In the genomic region with DNA sequence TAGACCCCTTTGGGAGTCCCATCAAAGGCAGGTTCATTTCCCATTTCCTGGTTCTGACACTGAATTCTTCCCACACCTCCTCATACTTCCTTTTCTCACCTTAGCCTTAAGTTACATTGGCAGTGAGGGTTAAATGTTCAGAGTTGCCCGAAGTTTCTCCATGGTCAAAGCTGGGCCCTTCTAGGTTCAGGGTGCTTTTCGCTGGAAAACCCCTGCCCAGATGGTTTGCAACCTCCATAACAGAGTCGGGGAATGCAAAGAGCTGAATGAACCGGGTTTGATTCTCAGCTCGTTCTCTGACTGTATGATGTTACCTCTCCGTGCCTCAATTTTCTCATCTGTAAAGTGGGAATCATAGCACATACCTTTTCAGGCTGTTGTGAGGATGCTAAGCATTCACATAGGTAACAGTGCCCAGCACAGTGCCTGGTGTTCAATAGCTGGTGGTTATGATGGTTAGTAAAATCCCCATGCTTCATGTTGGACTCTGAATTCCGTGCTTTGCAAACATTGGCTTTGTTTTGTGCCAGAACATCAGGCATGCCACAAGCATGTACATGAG, we compare ENCODE assay signal across 1 cellular context.
TF ChIP-seq lines count a peak whose summit lies in the region.

No MANE protein-coding gene starts in this region.

TF ChIP-seq in GM12878, 131 proteins besides CTCF, POLR2A, EP300 and RAD21 (continued from another document):
- no peak for TF ChIP-seq PRDM15 (CRISPR knock-in tag; IDR thresholded peaks at IDR 0.05)
- TF ChIP-seq NFYA (IDR thresholded peaks at IDR 0.05; ENCODE audit: borderline replicate concordance, low read depth, low read length): no peak
- TF ChIP-seq RELB (IDR thresholded peaks at IDR 0.05; ENCODE audit: low read depth): no peak
- no peak for TF ChIP-seq KDM1A (IDR thresholded peaks at IDR 0.05; ENCODE audit: borderline replicate concordance)
- no peak for TF ChIP-seq ATF3 (IDR thresholded peaks at IDR 0.05; ENCODE audit: borderline replicate concordance, extremely low read depth, low read depth, low read length)
- TF ChIP-seq SPI1 (IDR thresholded peaks at IDR 0.05; ENCODE audit: borderline replicate concordance, insufficient read depth, low read depth, low read length): no peak
- TF ChIP-seq E2F4 (IDR thresholded peaks at IDR 0.05; ENCODE audit: low read depth, low read length): no peak
- no peak for TF ChIP-seq ZNF207 (IDR thresholded peaks at IDR 0.05; ENCODE audit: borderline replicate concordance)
- 0 out of 2 replicates have a peak, but pooled peaks have one; percentile 19 for TF ChIP-seq IKZF1 (conservative IDR thresholded peaks at IDR 0.05)
- no peak for TF ChIP-seq TCF7 (IDR thresholded peaks at IDR 0.05; ENCODE audit: borderline replicate concordance)
- no peak for TF ChIP-seq NFIC (IDR thresholded peaks at IDR 0.05; ENCODE audit: low read depth, low read length)
- TF ChIP-seq ZSCAN29 (IDR thresholded peaks at IDR 0.05): no peak
- TF ChIP-seq, protein P1, sequence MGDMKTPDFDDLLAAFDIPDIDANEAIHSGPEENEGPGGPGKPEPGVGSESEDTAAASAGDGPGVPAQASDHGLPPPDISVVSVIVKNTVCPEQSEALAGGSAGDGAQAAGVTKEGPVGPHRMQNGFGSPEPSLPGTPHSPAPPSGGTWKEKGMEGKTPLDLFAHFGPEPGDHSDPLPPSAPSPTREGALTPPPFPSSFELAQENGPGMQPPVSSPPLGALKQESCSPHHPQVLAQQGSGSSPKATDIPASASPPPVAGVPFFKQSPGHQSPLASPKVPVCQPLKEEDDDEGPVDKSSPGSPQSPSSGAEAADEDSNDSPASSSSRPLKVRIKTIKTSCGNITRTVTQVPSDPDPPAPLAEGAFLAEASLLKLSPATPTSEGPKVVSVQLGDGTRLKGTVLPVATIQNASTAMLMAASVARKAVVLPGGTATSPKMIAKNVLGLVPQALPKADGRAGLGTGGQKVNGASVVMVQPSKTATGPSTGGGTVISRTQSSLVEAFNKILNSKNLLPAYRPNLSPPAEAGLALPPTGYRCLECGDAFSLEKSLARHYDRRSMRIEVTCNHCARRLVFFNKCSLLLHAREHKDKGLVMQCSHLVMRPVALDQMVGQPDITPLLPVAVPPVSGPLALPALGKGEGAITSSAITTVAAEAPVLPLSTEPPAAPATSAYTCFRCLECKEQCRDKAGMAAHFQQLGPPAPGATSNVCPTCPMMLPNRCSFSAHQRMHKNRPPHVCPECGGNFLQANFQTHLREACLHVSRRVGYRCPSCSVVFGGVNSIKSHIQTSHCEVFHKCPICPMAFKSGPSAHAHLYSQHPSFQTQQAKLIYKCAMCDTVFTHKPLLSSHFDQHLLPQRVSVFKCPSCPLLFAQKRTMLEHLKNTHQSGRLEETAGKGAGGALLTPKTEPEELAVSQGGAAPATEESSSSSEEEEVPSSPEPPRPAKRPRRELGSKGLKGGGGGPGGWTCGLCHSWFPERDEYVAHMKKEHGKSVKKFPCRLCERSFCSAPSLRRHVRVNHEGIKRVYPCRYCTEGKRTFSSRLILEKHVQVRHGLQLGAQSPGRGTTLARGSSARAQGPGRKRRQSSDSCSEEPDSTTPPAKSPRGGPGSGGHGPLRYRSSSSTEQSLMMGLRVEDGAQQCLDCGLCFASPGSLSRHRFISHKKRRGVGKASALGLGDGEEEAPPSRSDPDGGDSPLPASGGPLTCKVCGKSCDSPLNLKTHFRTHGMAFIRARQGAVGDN (IDR thresholded peaks at IDR 0.05): no peak
- TF ChIP-seq ASH2L (IDR thresholded peaks at IDR 0.05; ENCODE audit: borderline replicate concordance, low read depth): no peak
- TF ChIP-seq RUNX3 (IDR thresholded peaks at IDR 0.05; ENCODE audit: low read length): 0 out of 2 replicates have a peak, but pooled peaks have one; percentile 22
- TF ChIP-seq TAF1 (IDR thresholded peaks at IDR 0.05; ENCODE audit: borderline replicate concordance, low read depth, low read length): no peak
- no peak for TF ChIP-seq REST (IDR thresholded peaks at IDR 0.05; ENCODE audit: low read depth, low read length)
- TF ChIP-seq JUNB (IDR thresholded peaks at IDR 0.05): no peak
- TF ChIP-seq, protein P2, sequence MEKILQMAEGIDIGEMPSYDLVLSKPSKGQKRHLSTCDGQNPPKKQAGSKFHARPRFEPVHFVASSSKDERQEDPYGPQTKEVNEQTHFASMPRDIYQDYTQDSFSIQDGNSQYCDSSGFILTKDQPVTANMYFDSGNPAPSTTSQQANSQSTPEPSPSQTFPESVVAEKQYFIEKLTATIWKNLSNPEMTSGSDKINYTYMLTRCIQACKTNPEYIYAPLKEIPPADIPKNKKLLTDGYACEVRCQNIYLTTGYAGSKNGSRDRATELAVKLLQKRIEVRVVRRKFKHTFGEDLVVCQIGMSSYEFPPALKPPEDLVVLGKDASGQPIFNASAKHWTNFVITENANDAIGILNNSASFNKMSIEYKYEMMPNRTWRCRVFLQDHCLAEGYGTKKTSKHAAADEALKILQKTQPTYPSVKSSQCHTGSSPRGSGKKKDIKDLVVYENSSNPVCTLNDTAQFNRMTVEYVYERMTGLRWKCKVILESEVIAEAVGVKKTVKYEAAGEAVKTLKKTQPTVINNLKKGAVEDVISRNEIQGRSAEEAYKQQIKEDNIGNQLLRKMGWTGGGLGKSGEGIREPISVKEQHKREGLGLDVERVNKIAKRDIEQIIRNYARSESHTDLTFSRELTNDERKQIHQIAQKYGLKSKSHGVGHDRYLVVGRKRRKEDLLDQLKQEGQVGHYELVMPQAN (conservative IDR thresholded peaks at IDR 0.05): no peak
- no peak for TF ChIP-seq ZNF24 (IDR thresholded peaks at IDR 0.05)
- TF ChIP-seq FOS (IDR thresholded peaks at IDR 0.05; ENCODE audit: borderline replicate concordance, extremely low read depth, insufficient read length): no peak
- no peak for TF ChIP-seq KLF5 (IDR thresholded peaks at IDR 0.05; ENCODE audit: partially characterized antibody)
- TF ChIP-seq ZNF217 (IDR thresholded peaks at IDR 0.05): 0 out of 2 replicates have a peak, but pooled peaks have one; percentile 51
- no peak for TF ChIP-seq CBFB (IDR thresholded peaks at IDR 0.05; ENCODE audit: low read depth)
- no peak for TF ChIP-seq HCFC1 (IDR thresholded peaks at IDR 0.05; ENCODE audit: low read length)
- TF ChIP-seq CBX3 (IDR thresholded peaks at IDR 0.05; ENCODE audit: borderline replicate concordance, low read depth): no peak
- TF ChIP-seq ELK1 (IDR thresholded peaks at IDR 0.05; ENCODE audit: low read depth, low read length): no peak
- no peak for TF ChIP-seq ZZZ3 (IDR thresholded peaks at IDR 0.05; ENCODE audit: control insufficient read depth, insufficient read length, low read depth)
- no peak for TF ChIP-seq SMC3 (IDR thresholded peaks at IDR 0.05; ENCODE audit: borderline replicate concordance, low read length)
- no peak for TF ChIP-seq SMAD5 (IDR thresholded peaks at IDR 0.05; ENCODE audit: low read depth)
- peak; percentile 11 for TF ChIP-seq RELA (IDR thresholded peaks at IDR 0.05; ENCODE audit: borderline replicate concordance, partially characterized antibody)
- no peak for TF ChIP-seq IKZF2 (IDR thresholded peaks at IDR 0.05)
- no peak for TF ChIP-seq LARP7 (IDR thresholded peaks at IDR 0.05)
